In genomic region chr3:157100079-157100477, GRCh38 we compare ENCODE assay signal across 18 cellular contexts. TPM values are rescaled to one million over a fixed set of nuclear protein-coding genes. Genes with fewer than 3 reads are reported as not detected.
DNase-seq lines count a peak whose midpoint lies in the region; ATAC-seq, FAIRE-seq and TF ChIP-seq lines count a peak whose summit lies in the region.
"Had no signal": no experiment of that assay in that cellular context is flagged by ENCODE, and none has a peak within 500 bp of the region (broad histone marks: within the 10 kb centered on the region; RNA-seq: fewer than 3 reads in every experiment).

No MANE protein-coding gene starts in this region.

- no peaks in the 10 kb centered on the region for H4K20me1 ChIP-seq in K562 (replicated peaks; ENCODE audit: control insufficient read depth, insufficient read depth, low read length)

- intact Hi-C loops in heart left ventricle (cut with DNase I) (no loop called here), right cardiac atrium (cut with DNase I) (no loop called here), K562 (cut with micrococcal nuclease) (no loop called here), upper lobe of right lung (cut with DNase I) (no loop called here)

- H3K36me3 ChIP-seq in heart left ventricle = no peaks in the 10 kb centered on the region
- H3K36me3 ChIP-seq in K562 (ENCODE audit: control insufficient read depth, insufficient read depth, low read length) = no peaks in the 10 kb centered on the region
- H3K36me3 ChIP-seq in upper lobe of right lung = no peaks in the 10 kb centered on the region
- H3K36me3 ChIP-seq in CD8-positive, alpha-beta memory T cell (ENCODE audit: insufficient read depth, low read length) = no peaks in the 10 kb centered on the region
- H3K36me3 ChIP-seq: colonic mucosa, SJSA1 had no signal

- H3K27me3 ChIP-seq in heart left ventricle (no peaks in the 10 kb centered on the region), right cardiac atrium (ENCODE audit: control insufficient read depth, insufficient read depth) (no peaks in the 10 kb centered on the region), K562 (ENCODE audit: control insufficient read depth in 2 of 2, insufficient read depth in 2 of 2, low read length in 2 of 2) (no peaks in the 10 kb centered on the region), upper lobe of right lung (no peaks in the 10 kb centered on the region)
- no peaks in the 10 kb centered on the region for H3K27me3 ChIP-seq in CD8-positive, alpha-beta memory T cell (ENCODE audit: insufficient read depth, low read length, poor library complexity, severe bottlenecking)
- H3K27me3 ChIP-seq: body of pancreas, colonic mucosa, SJSA1 had no signal

- WGBS in heart left ventricle, 4 donors = 84 to 89% (median 86%) methylated on average over 4 of the region's 4 CpGs
- 89% methylated on average over 4 of the region's 4 CpGs for WGBS in right cardiac atrium
- 73% methylated on average over 4 of the region's 4 CpGs for WGBS in K562 (ENCODE audit: insufficient coverage, low coverage, missing lambda C conversion rate)

- no peak overlapping the region for H3K4me3 ChIP-seq in heart left ventricle
- no peak overlapping the region for H3K4me3 ChIP-seq in right cardiac atrium (ENCODE audit: low read length)
- H3K4me3 ChIP-seq in K562 = no peak overlapping the region
- H3K4me3 ChIP-seq in upper lobe of right lung = no peak overlapping the region
- H3K4me3 ChIP-seq in CD8-positive, alpha-beta memory T cell (ENCODE audit: low read length) = no peak overlapping the region
- H3K4me3 ChIP-seq: body of pancreas, colonic mucosa, PC-9, SJSA1 had no signal

- H3K9ac ChIP-seq in K562 (ENCODE audit: insufficient read depth in 1 of 2, low read depth in 2 of 2, low read length in 2 of 2) = peak overlapping the region in 1 of 2 experiments; percentile 3; a peak in 1 of 4 replicates

- CTCF ChIA-PET in K562 (lab: Yijun Ruan, JAX; ENCODE audit: low intra/inter-chr PET ratio) = no interaction called here
- CTCF ChIA-PET in CD8-positive, alpha-beta memory T cell (lab: Charles Lee) = interaction anchor here (1.1 kb wide), 1 partner anchor 19 kb away, joined by 4 read pairs; no protein-coding TSS in a partner anchor

- no peak for TF ChIP-seq POLR2A in heart left ventricle (IDR thresholded peaks at IDR 0.05)
- TF ChIP-seq POLR2A in K562 (conservative IDR thresholded peaks at IDR 0.05) = no peak

- H3K9me3 Mint-ChIP-seq in nephron = no peaks in the 10 kb centered on the region
- no peaks in the 10 kb centered on the region for H3K9me3 Mint-ChIP-seq in CD8-positive, alpha-beta memory T cell
- H3K9me3 Mint-ChIP-seq: CD4-positive, CD25-positive, alpha-beta regulatory T cell had no signal

- H3K27ac Mint-ChIP-seq in nephron = peak overlapping the region; percentile 47 to 70 (median 62)
- H3K27ac Mint-ChIP-seq in CD8-positive, alpha-beta memory T cell = peak overlapping the region in 1 of 8 donors; percentile 4
- H3K27ac Mint-ChIP-seq: activated naive CD8-positive, alpha-beta T cell treated with anti-CD3 and anti-CD28 coated beads, Interleukin-2, amount 10 ng/mL, durations not matched to agents 7 days and 5 days had no signal

- no peaks in the 10 kb centered on the region for H3K9me1 ChIP-seq in K562 (ENCODE audit: control insufficient read depth, insufficient read depth, low read length)

- no peak for TF ChIP-seq RAD21 in K562 (CRISPR knock-in tag; conservative IDR thresholded peaks at IDR 0.05 in 1 of 2, IDR thresholded peaks at IDR 0.05 in 1 of 2)

- no peaks in the 10 kb centered on the region for H3K9me3 ChIP-seq in heart left ventricle
- no peaks in the 10 kb centered on the region for H3K9me3 ChIP-seq in right cardiac atrium (ENCODE audit: control insufficient read depth, low read length)
- H3K9me3 ChIP-seq in K562 (replicated peaks; ENCODE audit: control insufficient read depth, insufficient read depth, low read depth, low read length) = no peaks in the 10 kb centered on the region
- no peaks in the 10 kb centered on the region for H3K9me3 ChIP-seq in upper lobe of right lung
- no peaks in the 10 kb centered on the region for H3K9me3 ChIP-seq in CD8-positive, alpha-beta memory T cell (ENCODE audit: low read length)
- H3K9me3 ChIP-seq: body of pancreas, colonic mucosa, SJSA1 had no signal

- DNase-seq in heart left ventricle (no peak), right cardiac atrium (no peak), K562 (ENCODE audit: extremely low read depth in 1 of 4, low spot score in 3 of 4) (no peak), upper lobe of right lung (no peak), Ammon's horn (ENCODE audit: low spot score) (no peak)
- no peak for DNase-seq in CD8-positive, alpha-beta memory T cell
- DNase-seq: activated naive CD8-positive, alpha-beta T cell treated with anti-CD3 and anti-CD28 coated beads, Interleukin-2, amount 10 ng/mL, durations not matched to agents 7 days and 5 days; body of pancreas; CD4-positive, CD25-positive, alpha-beta regulatory T cell; colonic mucosa; NCI-H1694; NCI-H345; T-helper 2 cell had no signal

- H3K27ac ChIP-seq in heart left ventricle (peak overlapping the region in 10 of 12 donors; percentile 15 to 100 (median 54)), right cardiac atrium (ENCODE audit: low read length) (no peak overlapping the region), K562 (ENCODE audit: extremely low read depth, low read depth, low read length) (no peak overlapping the region), upper lobe of right lung (peak overlapping the region; percentile 7)
- no peak overlapping the region for H3K27ac ChIP-seq in CD8-positive, alpha-beta memory T cell (ENCODE audit: low read depth, low read length)
- H3K27ac ChIP-seq: colonic mucosa, PC-9, SJSA1 had no signal

- no peak overlapping the region for H3K4me3 Mint-ChIP-seq in nephron
- H3K4me3 Mint-ChIP-seq in CD8-positive, alpha-beta memory T cell = no peak overlapping the region
- H3K4me3 Mint-ChIP-seq: activated naive CD8-positive, alpha-beta T cell treated with anti-CD3 and anti-CD28 coated beads, Interleukin-2, amount 10 ng/mL, durations not matched to agents 7 days and 5 days had no signal

- no peak for TF ChIP-seq EP300 in K562 (IDR thresholded peaks at IDR 0.05; ENCODE audit: low read length)

- ATAC-seq in heart left ventricle = peak in 2 of 4 donors; percentile 1 to 2
- no peak for ATAC-seq in right cardiac atrium
- ATAC-seq in K562 = peak; percentile 27
- no peak for ATAC-seq in upper lobe of right lung
- no peak for ATAC-seq in GM21515 (IDR thresholded peaks at IDR 0.05; ENCODE audit: unreplicated experiment)

- TF ChIP-seq CTCF in heart left ventricle (IDR thresholded peaks at IDR 0.05) (no peak), K562 (IDR thresholded peaks at IDR 0.05 in 2 of 3, conservative IDR thresholded peaks at IDR 0.05 in 1 of 3; ENCODE audit: insufficient read depth in 2 of 3, low read depth in 1 of 3, low read length in 3 of 3) (no peak), nephron (IDR thresholded peaks at IDR 0.05; ENCODE audit: unreplicated experiment in 3 of 3) (no peak), upper lobe of right lung (IDR thresholded peaks at IDR 0.05) (no peak)

- peaks cover 47% of the 10 kb centered on the region for H3K4me1 Mint-ChIP-seq in nephron
- peaks cover 19 to 28% (median 22%) of the 10 kb centered on the region in 3 donors for H3K4me1 Mint-ChIP-seq in CD8-positive, alpha-beta memory T cell

- POLR2A ChIA-PET in K562 (lab: Yijun Ruan, JAX) = interaction anchor here (1.2 to 1.8 kb wide), 2 partner anchors 9 to 11 kb away, joined by 5 to 6 read pairs; no protein-coding TSS in a partner anchor
- POLR2A ChIA-PET in CD8-positive, alpha-beta memory T cell (lab: Charles Lee) = no interaction called here

- H3K36me3 Mint-ChIP-seq in nephron (ENCODE audit: low read depth) = no peaks in the 10 kb centered on the region
- no peaks in the 10 kb centered on the region for H3K36me3 Mint-ChIP-seq in CD8-positive, alpha-beta memory T cell
- H3K36me3 Mint-ChIP-seq: CD4-positive, CD25-positive, alpha-beta regulatory T cell had no signal

- BruUV-seq in K562 (replicated peaks; lab: Mats Ljungman, UMichigan) = no TSS peak

- peak overlapping the region; percentile 66 for H2AFZ ChIP-seq in K562 (ENCODE audit: low read depth, low read length)
- H2AFZ ChIP-seq: PC-9 had no signal

- in situ Hi-C loops in K562 (cut with MboI) = no loop called here

- H3K27me3 Mint-ChIP-seq in nephron (ENCODE audit: low read depth) = peaks cover 6% of the 10 kb centered on the region
- no peaks in the 10 kb centered on the region for H3K27me3 Mint-ChIP-seq in CD8-positive, alpha-beta memory T cell
- H3K27me3 Mint-ChIP-seq: activated naive CD8-positive, alpha-beta T cell treated with anti-CD3 and anti-CD28 coated beads, Interleukin-2, amount 10 ng/mL, durations not matched to agents 7 days and 5 days; CD4-positive, CD25-positive, alpha-beta regulatory T cell had no signal

- no peak for FAIRE-seq in K562 (lab: Jason Lieb, UNC)
- FAIRE-seq: islet of Langerhans had no signal

- no peaks in the 10 kb centered on the region for H3K79me2 ChIP-seq in K562 (ENCODE audit: control insufficient read depth, insufficient read depth, low read length)

- H3K4me1 ChIP-seq in heart left ventricle (peaks cover 0 to 60% (median 25%) of the 10 kb centered on the region in 12 donors), right cardiac atrium (ENCODE audit: control insufficient read depth, insufficient read depth, low read length) (peaks cover 10% of the 10 kb centered on the region), K562 (replicated peaks in 1 of 2; ENCODE audit: control insufficient read depth in 2 of 2, insufficient read depth in 2 of 2, low read length in 2 of 2) (peaks cover 0 to 33% of the 10 kb centered on the region in 2 experiments; a peak in 4 of 5 replicates), upper lobe of right lung (peaks cover 4% of the 10 kb centered on the region)
- H3K4me1 ChIP-seq in CD8-positive, alpha-beta memory T cell (ENCODE audit: insufficient read depth, low read length) = peaks cover 14% of the 10 kb centered on the region
- H3K4me1 ChIP-seq: colonic mucosa had no signal

- H3K4me2 ChIP-seq in K562 (ENCODE audit: insufficient read depth, low read length) = no peak overlapping the region
- H3K4me2 ChIP-seq: PC-9 had no signal

RNA-seq across cellular contexts. Expression of gene CCNL1, which starts 59.9 kb away (rescaled TPM):
- 10 to 100 TPM; 15.5 to 66.7 (median 26.8) TPM for total RNA-seq in heart left ventricle
- 10 to 100 TPM; 19.4 to 25.3 TPM for polyA plus RNA-seq in heart left ventricle
- 10 to 100 TPM; 30.1 to 60.6 (median 41.2) TPM for total RNA-seq in right cardiac atrium
- 39.4 TPM for polyA plus RNA-seq in right cardiac atrium
- total RNA-seq in K562 (2011; cell fraction: chromatin; rRNA removed; ENCODE audit: low replicate concordance) = 412 and 933 TPM in 2 replicates
- 305 and 368 TPM in 2 replicates for total RNA-seq in K562 (2011; cell fraction: nucleolus; rRNA removed)
- total RNA-seq in K562 (2011; cell fraction: nucleoplasm; rRNA removed) = 399 and 401 TPM in 2 replicates
- 132 and 172 TPM in 2 replicates for total RNA-seq in K562 (2014; rRNA removed)
- 124 and 133 TPM in 2 replicates for total RNA-seq in K562 (2014; rRNA removed; fragmentation: Illumina TruSeq; extraction: Trizol)
- total RNA-seq in K562 (2015; rRNA removed; fragmentation: Illumina TruSeq; extraction: Trizol) = 153 and 161 TPM in 2 replicates
- total RNA-seq in K562 (2021) = 112 and 126 TPM in 2 replicates
- polyA plus RNA-seq in K562 (2011; rRNA removed) = 186 and 201 TPM in 2 replicates
- 57.8 and 58.8 TPM in 2 replicates for polyA plus RNA-seq in K562 (2011; cell fraction: cytosol; rRNA removed)
- 1,501 and 1,632 TPM in 2 replicates for polyA plus RNA-seq in K562 (2011; cell fraction: nucleus; rRNA removed)
- polyA plus RNA-seq in K562 (2012) = 70.5 and 112 TPM in 2 replicates
- polyA plus RNA-seq in K562 (2014; fragmentation: Illumina TruSeq; extraction: Trizol) = 77.7 and 107 TPM in 2 replicates
- polyA plus RNA-seq in K562 (2014; fragmentation: Nextera tagmentation; extraction: Ambion mirVana) = 10 to 100 TPM; 16.1 to 32.4 TPM
- polyA plus RNA-seq in K562 (2014; rRNA removed) = 134 and 154 TPM in 2 replicates
- polyA minus RNA-seq in K562 (2011; rRNA and poly(A)+ RNA removed) = 210 and 248 TPM in 2 replicates
- 78.9 and 112 TPM in 2 replicates for polyA minus RNA-seq in K562 (2011; cell fraction: cytosol; rRNA and poly(A)+ RNA removed)
- polyA minus RNA-seq in K562 (2011; cell fraction: nucleus; rRNA and poly(A)+ RNA removed) = 962 and 1,250 TPM in 2 replicates
- total RNA-seq in upper lobe of right lung = 140 TPM
- total RNA-seq in CD8-positive, alpha-beta memory T cell = 100 to 1,000 TPM; 125 to 126 TPM
- 62.1 TPM for polyA plus RNA-seq in CD8-positive, alpha-beta memory T cell

Comparison
In these comparisons a context has a peak if more than half of its experiments do, and no peak if none do; other contexts are left out.
1. H3K27ac ChIP-seq: peak in heart left ventricle (10 of 12) and upper lobe of right lung (single experiment); none in right cardiac atrium (single experiment), K562 (single experiment) and CD8-positive, alpha-beta memory T cell (single experiment).